Comparison of ENCODE assay signal across 16 cellular contexts in genomic region chr9:95143591-95144561, GRCh38.
DNase-seq lines count a peak whose midpoint lies in the region; ATAC-seq and TF ChIP-seq lines count a peak whose summit lies in the region.
"Had no signal": no experiment of that assay in that cellular context is flagged by ENCODE, and none has a peak within 500 bp of the region (broad histone marks: within the 10 kb centered on the region; RNA-seq: fewer than 3 reads in every experiment).

No MANE protein-coding gene starts in this region.

- H3K27ac Mint-ChIP-seq in stimulated activated effector memory CD8-positive, alpha-beta T cell treated with anti-CD3 and anti-CD28 coated beads, Interleukin-12 subunit alpha, Interleukin-12 subunit beta, amount 100 ng/mL, for 72 hours = no peak overlapping the region
- H3K27ac Mint-ChIP-seq: activated CD4-positive, alpha-beta memory T cell treated with anti-CD3 and anti-CD28 coated beads, Interleukin-2, amount 10 ng/mL, durations not matched to agents 7 days and 5 days; T-helper 2 cell treated with Interferon-gamma antibody and Interleukin-4, amounts not matched to agents 5 μg/mL and 100 μg/mL, for 36 hours had no signal

- H3F3A ChIP-seq in smooth muscle cell (ENCODE audit: low read depth) = no peaks in the 10 kb centered on the region

- no peaks in the 10 kb centered on the region for H3K36me3 ChIP-seq in esophagus muscularis mucosa
- H3K36me3 ChIP-seq in right lobe of liver = no peaks in the 10 kb centered on the region
- no peaks in the 10 kb centered on the region for H3K36me3 ChIP-seq in smooth muscle cell (ENCODE audit: low read depth)

- peak overlapping the region; percentile 56 to 77 (median 71) for H3K27ac ChIP-seq in esophagus muscularis mucosa (replicated peaks in 1 of 4)
- peak overlapping the region; percentile 88 to 94 (median 93) for H3K27ac ChIP-seq in right lobe of liver
- H3K27ac ChIP-seq in smooth muscle cell (ENCODE audit: low read depth) = peak overlapping the region; percentile 36

- intact Hi-C loops in esophagus muscularis mucosa (cut with DNase I) = no loop called here
- intact Hi-C loops in right lobe of liver (cut with DNase I) = no loop called here

- H3K9me3 ChIP-seq in esophagus muscularis mucosa (no peaks in the 10 kb centered on the region), right lobe of liver (no peaks in the 10 kb centered on the region), smooth muscle cell (replicated peaks; ENCODE audit: low read depth) (no peaks in the 10 kb centered on the region)

- H3K4me3 ChIP-seq in esophagus muscularis mucosa (no peak overlapping the region), right lobe of liver (peak overlapping the region; percentile 28 to 50 (median 43)), smooth muscle cell (no peak overlapping the region)

- no peaks in the 10 kb centered on the region for H3K4me1 Mint-ChIP-seq in stimulated activated effector memory CD8-positive, alpha-beta T cell treated with anti-CD3 and anti-CD28 coated beads, Interleukin-12 subunit alpha, Interleukin-12 subunit beta, amount 100 ng/mL, for 72 hours

- no peak for TF ChIP-seq POLR2A in esophagus muscularis mucosa (IDR thresholded peaks at IDR 0.05; ENCODE audit: low read depth)
- peak; percentile 84 for TF ChIP-seq POLR2A in right lobe of liver (IDR thresholded peaks at IDR 0.05)
- TF ChIP-seq POLR2A in GM18505 (IDR thresholded peaks at IDR 0.05; ENCODE audit: borderline replicate concordance, extremely low read depth, insufficient read depth, insufficient read length) = no peak

- WGBS in esophagus muscularis mucosa = 67% methylated on average over 17 of the region's 18 CpGs
- 19% methylated on average over 14 of the region's 18 CpGs for WGBS in right lobe of liver (ENCODE audit: insufficient coverage, low coverage, low lambda C conversion rate, missing lambda C conversion rate)
- WGBS in smooth muscle cell (ENCODE audit: low lambda C conversion rate) = 53% methylated on average over 18 of the region's 18 CpGs

- no peaks in the 10 kb centered on the region for H3K9me3 Mint-ChIP-seq in stimulated activated effector memory CD8-positive, alpha-beta T cell treated with anti-CD3 and anti-CD28 coated beads, Interleukin-12 subunit alpha, Interleukin-12 subunit beta, amount 100 ng/mL, for 72 hours
- H3K9me3 Mint-ChIP-seq: activated CD4-positive, alpha-beta memory T cell treated with anti-CD3 and anti-CD28 coated beads, Interleukin-2, amount 10 ng/mL, durations not matched to agents 7 days and 5 days; activated naive CD4-positive, alpha-beta T cell treated with anti-CD3 and anti-CD28 coated beads, Interleukin-2, amount 50 U/mL, for 72 hours; T-helper 2 cell treated with Interferon-gamma antibody and Interleukin-4, amounts not matched to agents 5 μg/mL and 100 μg/mL, for 36 hours had no signal

- H2AFZ ChIP-seq in smooth muscle cell (ENCODE audit: low read depth) = no peak overlapping the region

- DNase-seq in GM13976 (ENCODE audit: low spot score) (peak; percentile 1), esophagus muscularis mucosa (ENCODE audit: extremely low spot score) (peak; percentile 98), right lobe of liver (peak; percentile 82 to 97 (median 92)), smooth muscle cell (lab: John Stamatoyannopoulos, UW; ENCODE audit: unreplicated experiment) (no peak)
- DNase-seq in stimulated activated effector memory CD8-positive, alpha-beta T cell treated with anti-CD3 and anti-CD28 coated beads, Interleukin-12 subunit alpha, Interleukin-12 subunit beta, amount 100 ng/mL, for 72 hours (ENCODE audit: low spot score in 2 of 2) = no peak
- DNase-seq: activated CD4-positive, alpha-beta memory T cell treated with anti-CD3 and anti-CD28 coated beads, Interleukin-2, amount 10 ng/mL, durations not matched to agents 7 days and 5 days; C1 segment of cervical spinal cord; NCI-H2081; nucleus accumbens; OCI-M1; trophoblast cell had no signal

- no peaks in the 10 kb centered on the region for H3K36me3 Mint-ChIP-seq in stimulated activated effector memory CD8-positive, alpha-beta T cell treated with anti-CD3 and anti-CD28 coated beads, Interleukin-12 subunit alpha, Interleukin-12 subunit beta, amount 100 ng/mL, for 72 hours
- H3K36me3 Mint-ChIP-seq: activated naive CD4-positive, alpha-beta T cell treated with anti-CD3 and anti-CD28 coated beads, Interleukin-2, amount 50 U/mL, for 72 hours had no signal

- H3K9ac ChIP-seq in smooth muscle cell (ENCODE audit: low read depth) = no peak overlapping the region

- H3K4me1 ChIP-seq in esophagus muscularis mucosa = peaks cover 5 to 35% (median 22%) of the 10 kb centered on the region in 4 donors
- peaks cover 0 to 58% (median 10%) of the 10 kb centered on the region in 4 donors for H3K4me1 ChIP-seq in right lobe of liver
- H3K4me1 ChIP-seq in smooth muscle cell (ENCODE audit: low read depth) = no peaks in the 10 kb centered on the region

- ATAC-seq in right lobe of liver = peak; percentile 76 to 86 (median 82)
- no peak for ATAC-seq in GM18502 (IDR thresholded peaks at IDR 0.05; ENCODE audit: poor library complexity, unreplicated experiment)
- no peak for ATAC-seq in stimulated activated effector memory CD8-positive, alpha-beta T cell treated with anti-CD3 and anti-CD28 coated beads, Interleukin-12 subunit alpha, Interleukin-12 subunit beta, amount 100 ng/mL, for 72 hours
- ATAC-seq in HG02970 (IDR thresholded peaks at IDR 0.05; ENCODE audit: low FRiP score, unreplicated experiment) = no peak
- ATAC-seq in GM18505 (IDR thresholded peaks at IDR 0.05; ENCODE audit: unreplicated experiment) = no peak
- ATAC-seq: activated naive CD4-positive, alpha-beta T cell treated with anti-CD3 and anti-CD28 coated beads, Interleukin-2, amount 50 U/mL, for 72 hours had no signal

- H3K4me2 ChIP-seq in smooth muscle cell = peak overlapping the region; percentile 20

- H3K27me3 ChIP-seq in esophagus muscularis mucosa = no peaks in the 10 kb centered on the region
- no peaks in the 10 kb centered on the region for H3K27me3 ChIP-seq in right lobe of liver
- H3K27me3 ChIP-seq in smooth muscle cell (ENCODE audit: low read depth) = no peaks in the 10 kb centered on the region

- H4K20me1 ChIP-seq in smooth muscle cell (ENCODE audit: low read depth) = no peaks in the 10 kb centered on the region

- no peak for TF ChIP-seq EP300 in esophagus muscularis mucosa (IDR thresholded peaks at IDR 0.05)

- TF ChIP-seq CTCF in GM13976 (IDR thresholded peaks at IDR 0.05; ENCODE audit: borderline replicate concordance, control extremely low read depth, extremely low read depth, insufficient read depth, missing control alignments) (no peak), esophagus muscularis mucosa (IDR thresholded peaks at IDR 0.05) (no peak), right lobe of liver (IDR thresholded peaks at IDR 0.05) (no peak), smooth muscle cell (IDR thresholded peaks at IDR 0.05; ENCODE audit: borderline replicate concordance, insufficient read depth, poor library complexity, severe bottlenecking) (no peak)

- no peak overlapping the region for H3K4me3 Mint-ChIP-seq in stimulated activated effector memory CD8-positive, alpha-beta T cell treated with anti-CD3 and anti-CD28 coated beads, Interleukin-12 subunit alpha, Interleukin-12 subunit beta, amount 100 ng/mL, for 72 hours
- H3K4me3 Mint-ChIP-seq: activated CD4-positive, alpha-beta memory T cell treated with anti-CD3 and anti-CD28 coated beads, Interleukin-2, amount 10 ng/mL, durations not matched to agents 7 days and 5 days; T-helper 2 cell treated with Interferon-gamma antibody and Interleukin-4, amounts not matched to agents 5 μg/mL and 100 μg/mL, for 36 hours had no signal

- no peaks in the 10 kb centered on the region for H3K79me2 ChIP-seq in smooth muscle cell (ENCODE audit: low read depth)

- in situ Hi-C loops in GM13976 (cut with MboI; ENCODE audit: low sequenced_read_pairs, unreplicated experiment) = no loop called here

Comparison
In these comparisons a context has a peak if more than half of its experiments do, and no peak if none do; other contexts are left out.
1. DNase-seq: peak in GM13976 (single experiment), esophagus muscularis mucosa (single experiment) and right lobe of liver (3 of 3); none in smooth muscle cell (single experiment) and stimulated activated effector memory CD8-positive, alpha-beta T cell treated with anti-CD3 and anti-CD28 coated beads, Interleukin-12 subunit alpha, Interleukin-12 subunit beta, amount 100 ng/mL, for 72 hours (0 of 2).
2. H3K27ac ChIP-seq: peak in every context shown above with its lines; median percentile 93 in right lobe of liver; 71 in esophagus muscularis mucosa; 36 in smooth muscle cell.
3. H3K4me3 ChIP-seq: peak in right lobe of liver (3 of 3); none in esophagus muscularis mucosa (0 of 4) and smooth muscle cell (single experiment).
4. ATAC-seq: peak in right lobe of liver (4 of 4); none in GM18502 (single experiment), stimulated activated effector memory CD8-positive, alpha-beta T cell treated with anti-CD3 and anti-CD28 coated beads, Interleukin-12 subunit alpha, Interleukin-12 subunit beta, amount 100 ng/mL, for 72 hours (single experiment), HG02970 (single experiment) and GM18505 (single experiment).